ENCODE assay signal across 9 cellular contexts in the genomic region with DNA sequence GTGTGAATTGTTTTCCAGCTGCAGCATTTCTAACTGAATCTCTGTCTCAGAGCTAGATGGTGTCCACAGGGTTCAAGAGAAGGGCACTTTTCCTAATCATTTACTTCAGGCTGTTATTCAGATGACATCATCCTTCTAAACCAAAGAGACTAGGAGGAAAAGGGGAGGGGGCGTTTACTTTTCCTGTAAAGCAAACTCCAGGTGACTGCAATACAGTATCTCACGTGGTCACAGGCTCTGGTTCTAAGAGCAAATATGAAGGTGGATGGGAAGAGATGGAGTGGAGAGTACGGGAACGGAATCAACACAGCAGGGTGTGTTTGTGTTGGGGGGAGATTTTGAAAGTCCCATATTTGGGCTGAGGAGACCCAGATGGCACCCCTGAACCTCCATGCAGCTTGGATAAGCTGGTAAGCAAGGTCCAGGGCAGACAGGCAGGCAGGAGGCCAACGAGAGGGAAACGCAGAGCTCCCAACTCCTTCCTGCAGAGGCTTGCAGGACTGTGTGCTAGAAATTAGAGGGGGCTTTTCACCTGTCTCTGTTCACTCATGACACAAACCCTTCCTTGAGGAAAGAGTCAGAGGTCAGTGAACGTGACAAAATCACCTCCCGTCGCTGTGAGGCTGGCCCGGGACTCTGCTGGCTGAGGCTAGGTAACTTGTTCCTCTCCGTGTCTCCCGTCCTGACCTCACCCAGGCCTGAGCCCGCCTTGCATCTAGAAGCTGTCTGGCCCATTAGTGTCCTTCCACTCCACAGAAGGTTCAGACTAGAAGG.
DNase-seq lines count a peak whose midpoint lies in the region; ATAC-seq lines count a peak whose summit lies in the region.
"Had no signal": no experiment of that assay in that cellular context is flagged by ENCODE, and none has a peak within 500 bp of the region (broad histone marks: within the 10 kb centered on the region; RNA-seq: fewer than 3 reads in every experiment).

No MANE protein-coding gene starts in this region.

- DNase-seq in T-helper 1 cell (no peak), NCI-H2171 treated with DMSO at 0.1 percent for 48 hours (lab: John Stamatoyannopoulos, UW) (peak; percentile 23), glomerular visceral epithelial cell (ENCODE audit: extremely low spot score) (peak; percentile 69)
- peak in 1 of 2 donors; percentile 37 for DNase-seq in stimulated activated effector memory CD8-positive, alpha-beta T cell treated with anti-CD3 and anti-CD28 coated beads, Interleukin-12 subunit alpha, Interleukin-12 subunit beta, amount 100 ng/mL, for 72 hours (ENCODE audit: low spot score in 2 of 2)
- DNase-seq in stimulated activated CD4-positive, alpha-beta T cell treated with anti-CD3 and anti-CD28 coated beads, Interleukin-4, amount 100 ng/mL, for 1 hour, result no peak
- DNase-seq in effector CD8-positive, alpha-beta T cell (lab: John Stamatoyannopoulos, UW), result no peak
- DNase-seq: thyroid gland had no signal

- ATAC-seq in stimulated activated effector memory CD8-positive, alpha-beta T cell treated with anti-CD3 and anti-CD28 coated beads, Interleukin-12 subunit alpha, Interleukin-12 subunit beta, amount 100 ng/mL, for 72 hours, result peak; percentile 21
- no peak for ATAC-seq in HG03196 (IDR thresholded peaks at IDR 0.05; ENCODE audit: unreplicated experiment)

- no peaks in the 10 kb centered on the region for H3K9me3 Mint-ChIP-seq in T-helper 1 cell treated with Interleukin-12 subunit alpha and Interleukin-12 subunit beta and Interleukin-4 antibody, amounts not matched to agents 30 μg/mL and 1 μg/mL, for 36 hours
- no peaks in the 10 kb centered on the region for H3K9me3 Mint-ChIP-seq in stimulated activated effector memory CD8-positive, alpha-beta T cell treated with anti-CD3 and anti-CD28 coated beads, Interleukin-12 subunit alpha, Interleukin-12 subunit beta, amount 100 ng/mL, for 72 hours

- no peaks in the 10 kb centered on the region for H3K36me3 Mint-ChIP-seq in T-helper 1 cell treated with Interleukin-12 subunit alpha and Interleukin-12 subunit beta and Interleukin-4 antibody, amounts not matched to agents 30 μg/mL and 1 μg/mL, for 36 hours (ENCODE audit: low read depth)
- H3K36me3 Mint-ChIP-seq in stimulated activated effector memory CD8-positive, alpha-beta T cell treated with anti-CD3 and anti-CD28 coated beads, Interleukin-12 subunit alpha, Interleukin-12 subunit beta, amount 100 ng/mL, for 72 hours, result no peaks in the 10 kb centered on the region

- peaks cover 20% of the 10 kb centered on the region for H3K27me3 Mint-ChIP-seq in T-helper 1 cell treated with Interleukin-12 subunit alpha and Interleukin-12 subunit beta and Interleukin-4 antibody, amounts not matched to agents 30 μg/mL and 1 μg/mL, for 36 hours (ENCODE audit: low read depth)

- H3K4me3 Mint-ChIP-seq in T-helper 1 cell treated with Interleukin-12 subunit alpha and Interleukin-12 subunit beta and Interleukin-4 antibody, amounts not matched to agents 30 μg/mL and 1 μg/mL, for 36 hours, result peak overlapping the region; percentile 20
- H3K4me3 Mint-ChIP-seq in stimulated activated effector memory CD8-positive, alpha-beta T cell treated with anti-CD3 and anti-CD28 coated beads, Interleukin-12 subunit alpha, Interleukin-12 subunit beta, amount 100 ng/mL, for 72 hours, result no peak overlapping the region

- H3K4me1 Mint-ChIP-seq in T-helper 1 cell treated with Interleukin-12 subunit alpha and Interleukin-12 subunit beta and Interleukin-4 antibody, amounts not matched to agents 30 μg/mL and 1 μg/mL, for 36 hours (ENCODE audit: low read depth), result peaks cover 12% of the 10 kb centered on the region
- H3K4me1 Mint-ChIP-seq in stimulated activated effector memory CD8-positive, alpha-beta T cell treated with anti-CD3 and anti-CD28 coated beads, Interleukin-12 subunit alpha, Interleukin-12 subunit beta, amount 100 ng/mL, for 72 hours, result peaks cover 6% of the 10 kb centered on the region

- H3K27ac Mint-ChIP-seq in T-helper 1 cell treated with Interleukin-12 subunit alpha and Interleukin-12 subunit beta and Interleukin-4 antibody, amounts not matched to agents 30 μg/mL and 1 μg/mL, for 36 hours, result no peak overlapping the region
- no peak overlapping the region for H3K27ac Mint-ChIP-seq in stimulated activated effector memory CD8-positive, alpha-beta T cell treated with anti-CD3 and anti-CD28 coated beads, Interleukin-12 subunit alpha, Interleukin-12 subunit beta, amount 100 ng/mL, for 72 hours

Comparison
In these comparisons a context has a peak if more than half of its experiments do, and no peak if none do; other contexts are left out.
1. DNase-seq: peak in NCI-H2171 treated with DMSO at 0.1 percent for 48 hours (single experiment) and glomerular visceral epithelial cell (single experiment); none in T-helper 1 cell (0 of 5), stimulated activated CD4-positive, alpha-beta T cell treated with anti-CD3 and anti-CD28 coated beads, Interleukin-4, amount 100 ng/mL, for 1 hour (single experiment) and effector CD8-positive, alpha-beta T cell (single experiment).